Comparison of ENCODE assay signal across 13 cellular contexts in genomic region chr9:91196103-91196761, GRCh38.
A peak's percentile ranks its signal among the peaks of the same experiment; 100 is the strongest.
DNase-seq lines count a peak whose midpoint lies in the region; ATAC-seq and TF ChIP-seq lines count a peak whose summit lies in the region.
"Had no signal": no experiment of that assay in that cellular context is flagged by ENCODE, and none has a peak within 500 bp of the region (broad histone marks: within the 10 kb centered on the region; RNA-seq: fewer than 3 reads in every experiment).

No MANE protein-coding gene starts in this region.

- WGBS in mammary epithelial cell (ENCODE audit: low coverage, missing lambda C conversion rate), result 77% methylated on average over 6 of the region's 7 CpGs
- 90 to 91% methylated on average over 6 to 7 of the region's 7 CpGs for WGBS in upper lobe of left lung, 2 donors

- TF ChIP-seq CTCF in MCF 10A (IDR thresholded peaks at IDR 0.05; ENCODE audit: unreplicated experiment) (no peak), mammary epithelial cell (conservative IDR thresholded peaks at IDR 0.05 in 1 of 2, IDR thresholded peaks at IDR 0.05 in 1 of 2; ENCODE audit: extremely low read depth in 1 of 2, insufficient read depth in 1 of 2, low read depth in 1 of 2, low read length in 2 of 2) (no peak), nephron (IDR thresholded peaks at IDR 0.05; ENCODE audit: unreplicated experiment in 3 of 3) (no peak), upper lobe of left lung (IDR thresholded peaks at IDR 0.05) (no peak)

- TF ChIP-seq POLR2A in upper lobe of left lung (IDR thresholded peaks at IDR 0.05), result no peak

- H3K36me3 ChIP-seq in mammary epithelial cell (ENCODE audit: insufficient read depth, low read length), result no peaks in the 10 kb centered on the region
- H3K36me3 ChIP-seq in upper lobe of left lung, result no peaks in the 10 kb centered on the region

- intact Hi-C loops in MCF 10A (cut with micrococcal nuclease) (loop anchor here (5.0 to 10.0 kb wide), 2 partner anchors 226 to 281 kb away; partner anchors contain the start of gene NFIL3), mammary epithelial cell (cut with micrococcal nuclease) (loop anchor here (5.0 to 10.0 kb wide), 3 partner anchors 79 to 279 kb away; partner anchors contain the start of gene NFIL3)
- intact Hi-C loops in dendritic cell treated with granulocyte-macrophage colony-stimulating factor and Interleukin-4, amounts not matched to agents 40 ng/mL and 50 ng/mL, for 4 days (cut with micrococcal nuclease), result loop anchor here (2.0 kb wide), 1 partner anchor 63 kb away; no protein-coding TSS in a partner anchor

- no peak overlapping the region for H3K4me2 ChIP-seq in mammary epithelial cell (ENCODE audit: insufficient read depth, low read depth, low read length)

- no peaks in the 10 kb centered on the region for H3K36me3 Mint-ChIP-seq in MCF 10A (ENCODE audit: insufficient read depth, unreplicated experiment)
- peaks cover 7% of the 10 kb centered on the region for H3K36me3 Mint-ChIP-seq in dendritic cell treated with granulocyte-macrophage colony-stimulating factor and Interleukin-4, amounts not matched to agents 40 ng/mL and 50 ng/mL, for 4 days (ENCODE audit: low read depth)
- H3K36me3 Mint-ChIP-seq in nephron (ENCODE audit: low read depth), result peaks cover 19% of the 10 kb centered on the region

- BruUV-seq in MCF 10A (replicated peaks; lab: Mats Ljungman, UMichigan), result no TSS peak
- no TSS peak for BruUV-seq in mammary epithelial cell (replicated peaks; lab: Mats Ljungman, UMichigan)

- CTCF ChIA-PET in MCF 10A (lab: Yijun Ruan, JAX) (interaction anchor here (0.5 to 1.4 kb wide), 8 partner anchors 58 to 281 kb away, joined by 3 to 9 read pairs (median 4); partner anchors contain the start of gene NFIL3), mammary epithelial cell (lab: Charles Lee; ENCODE audit: low non-redundant PET) (no interaction called here)

- no peak overlapping the region for H3K9ac ChIP-seq in mammary epithelial cell (ENCODE audit: insufficient read depth, low read length)

- H3K27me3 ChIP-seq in mammary epithelial cell (ENCODE audit: insufficient read depth, low read length) (no peaks in the 10 kb centered on the region), upper lobe of left lung (no peaks in the 10 kb centered on the region)

- DNase-seq in MCF 10A (ENCODE audit: unreplicated experiment) (no peak), mammary epithelial cell (no peak), upper lobe of left lung (no peak), RPMI8226 (no peak), G401 (ENCODE audit: low spot score) (no peak)
- DNase-seq: activated CD8-positive, alpha-beta memory T cell treated with anti-CD3 and anti-CD28 coated beads for 24 hours; AML-193; NCI-H1092; NCI-H524 treated with DMSO at 0.1 percent for 48 hours; stimulated activated naive CD4-positive, alpha-beta T cell had no signal

- H3K9me3 ChIP-seq in mammary epithelial cell (replicated peaks; ENCODE audit: insufficient read depth, low read length), result no peaks in the 10 kb centered on the region
- H3K9me3 ChIP-seq in upper lobe of left lung, result no peaks in the 10 kb centered on the region

- no peak for TF ChIP-seq EP300 in upper lobe of left lung (IDR thresholded peaks at IDR 0.05)

- H3K4me1 ChIP-seq in mammary epithelial cell (ENCODE audit: insufficient read depth, low read length) (peaks cover 43% of the 10 kb centered on the region), upper lobe of left lung (peaks cover 46 to 60% (median 53%) of the 10 kb centered on the region in 4 donors)

- no peaks in the 10 kb centered on the region for H3K79me2 ChIP-seq in mammary epithelial cell (ENCODE audit: insufficient read depth, low read length)

- peaks cover 37% of the 10 kb centered on the region for H3K4me1 Mint-ChIP-seq in MCF 10A (ENCODE audit: insufficient read depth, unreplicated experiment)
- H3K4me1 Mint-ChIP-seq in dendritic cell treated with granulocyte-macrophage colony-stimulating factor and Interleukin-4, amounts not matched to agents 40 ng/mL and 50 ng/mL, for 4 days (ENCODE audit: low read depth), result peaks cover 93% of the 10 kb centered on the region
- H3K4me1 Mint-ChIP-seq in nephron, result peaks cover 67% of the 10 kb centered on the region

- POLR2A ChIA-PET in MCF 10A (lab: Yijun Ruan, JAX), result interaction anchor here (0.6 to 12.1 kb wide), 27 partner anchors 11 to 531 kb away, joined by 3 to 110 read pairs (median 13); partner anchors contain the start of genes AUH and NFIL3

- no peaks in the 10 kb centered on the region for H3K27me3 Mint-ChIP-seq in MCF 10A (ENCODE audit: insufficient read depth, unreplicated experiment)
- no peaks in the 10 kb centered on the region for H3K27me3 Mint-ChIP-seq in dendritic cell treated with granulocyte-macrophage colony-stimulating factor and Interleukin-4, amounts not matched to agents 40 ng/mL and 50 ng/mL, for 4 days
- H3K27me3 Mint-ChIP-seq in nephron (ENCODE audit: low read depth), result peaks cover 12% of the 10 kb centered on the region

- H3K9me3 Mint-ChIP-seq in MCF 10A (ENCODE audit: unreplicated experiment), result peaks cover 11% of the 10 kb centered on the region
- H3K9me3 Mint-ChIP-seq in dendritic cell treated with granulocyte-macrophage colony-stimulating factor and Interleukin-4, amounts not matched to agents 40 ng/mL and 50 ng/mL, for 4 days, result peaks cover 9% of the 10 kb centered on the region
- H3K9me3 Mint-ChIP-seq in nephron, result peaks cover 16% of the 10 kb centered on the region

- in situ Hi-C loops in mammary epithelial cell (cut with MboI; ENCODE audit: low sequenced_read_pairs in 2 of 2) (no loop called here), G401 (cut with HindIII; ENCODE audit: low sequenced_read_pairs) (no loop called here)

- H3K27ac ChIP-seq in mammary epithelial cell (ENCODE audit: insufficient read depth, low read depth, low read length) (no peak overlapping the region), upper lobe of left lung (peak overlapping the region; percentile 57 to 97 (median 79))

- H3K4me3 ChIP-seq in mammary epithelial cell (replicated peaks in 1 of 3; ENCODE audit: insufficient read depth in 1 of 3, low read depth in 2 of 3, low read length in 3 of 3), result no peak overlapping the region
- H3K4me3 ChIP-seq in upper lobe of left lung, result no peak overlapping the region

- dilution Hi-C loops in mammary epithelial cell (cut with HindIII; ENCODE audit: low sequenced_read_pairs), result no loop called here

- ATAC-seq in upper lobe of left lung (ENCODE audit: low FRiP score in 2 of 2), result no peak
- ATAC-seq in GM21381 (IDR thresholded peaks at IDR 0.05; ENCODE audit: unreplicated experiment), result no peak

- no peaks in the 10 kb centered on the region for H4K20me1 ChIP-seq in mammary epithelial cell (ENCODE audit: insufficient read depth, low read length)

- no peak overlapping the region for H3K4me3 Mint-ChIP-seq in MCF 10A (ENCODE audit: unreplicated experiment)
- H3K4me3 Mint-ChIP-seq in dendritic cell treated with granulocyte-macrophage colony-stimulating factor and Interleukin-4, amounts not matched to agents 40 ng/mL and 50 ng/mL, for 4 days, result no peak overlapping the region
- H3K4me3 Mint-ChIP-seq in nephron, result peak overlapping the region in 2 of 3 experiments; percentile 19 to 29

- H3K27ac Mint-ChIP-seq in MCF 10A (ENCODE audit: low read depth, unreplicated experiment), result peak overlapping the region; percentile 90
- peak overlapping the region; percentile 100 for H3K27ac Mint-ChIP-seq in dendritic cell treated with granulocyte-macrophage colony-stimulating factor and Interleukin-4, amounts not matched to agents 40 ng/mL and 50 ng/mL, for 4 days
- peak overlapping the region; percentile 75 to 95 (median 89) for H3K27ac Mint-ChIP-seq in nephron

- H2AFZ ChIP-seq in mammary epithelial cell (ENCODE audit: low read depth, low read length), result no peak overlapping the region

Comparison
In these comparisons a context has a peak if more than half of its experiments do, and no peak if none do; other contexts are left out.
1. H3K4me3 Mint-ChIP-seq: peak in nephron (2 of 3); none in MCF 10A (single experiment) and dendritic cell treated with granulocyte-macrophage colony-stimulating factor and Interleukin-4, amounts not matched to agents 40 ng/mL and 50 ng/mL, for 4 days (single experiment).
2. Peak in every context shown above with its lines, with median percentiles within 50 percentile points of each other: H3K27ac Mint-ChIP-seq.